In the genomic region with DNA sequence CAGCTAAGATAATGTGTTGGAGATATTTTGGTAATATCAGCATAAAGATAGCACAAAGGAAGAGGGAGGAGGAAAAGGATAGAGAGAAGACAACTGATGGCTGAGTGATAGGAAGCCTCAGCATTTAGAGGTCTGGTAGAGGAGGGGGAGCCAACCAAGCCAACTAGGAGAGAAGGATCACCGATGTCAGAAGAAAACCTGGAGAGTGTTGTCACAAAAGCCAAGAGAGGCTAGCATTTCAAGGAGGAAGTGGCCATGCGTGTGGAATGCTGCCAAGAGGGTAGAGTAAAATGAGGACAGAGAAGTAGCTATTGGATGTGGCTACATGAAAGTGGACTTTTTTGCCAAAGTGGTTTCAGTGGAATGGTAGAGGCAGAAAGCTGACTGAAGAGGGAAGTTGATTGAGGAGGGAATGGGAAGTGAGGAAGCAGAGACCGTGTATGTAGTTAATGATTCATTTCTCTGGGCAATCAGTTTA, we compare ENCODE assay signal across 11 cellular contexts. TPM values are rescaled to one million over a fixed set of nuclear protein-coding genes. Genes with fewer than 3 reads are reported as not detected.
DNase-seq lines count a peak whose midpoint lies in the region; ATAC-seq and TF ChIP-seq lines count a peak whose summit lies in the region.
"Had no signal": no experiment of that assay in that cellular context is flagged by ENCODE, and none has a peak within 500 bp of the region (broad histone marks: within the 10 kb centered on the region; RNA-seq: fewer than 3 reads in every experiment).

No MANE protein-coding gene starts in this region.

- peaks cover 9% of the 10 kb centered on the region for H3K4me1 Mint-ChIP-seq in central memory CD8-positive, alpha-beta T cell
- H3K4me1 Mint-ChIP-seq in naive B cell: peaks cover 15 to 24% (median 21%) of the 10 kb centered on the region in 3 donors

- H3K9me3 Mint-ChIP-seq in central memory CD8-positive, alpha-beta T cell: no peaks in the 10 kb centered on the region
- H3K9me3 Mint-ChIP-seq in naive B cell: peaks cover 0 to 1% (median 0%) of the 10 kb centered on the region in 7 donors

- no peaks in the 10 kb centered on the region for H3K27me3 Mint-ChIP-seq in central memory CD8-positive, alpha-beta T cell
- H3K27me3 Mint-ChIP-seq in naive B cell: no peaks in the 10 kb centered on the region

- H3K4me3 Mint-ChIP-seq in central memory CD8-positive, alpha-beta T cell: no peak overlapping the region
- peak overlapping the region in 1 of 8 donors; percentile 25 for H3K4me3 Mint-ChIP-seq in naive B cell

- DNase-seq in DMS53 (lab: John Stamatoyannopoulos, UW) (peak; percentile 54), MV-4-11 (lab: John Stamatoyannopoulos, UW) (peak; percentile 94), naive B cell (no peak), GM20000 (ENCODE audit: low spot score) (no peak), AG08395 (ENCODE audit: low spot score) (no peak), HCEC 1CT (no peak)
- no peak for DNase-seq in central memory CD8-positive, alpha-beta T cell (ENCODE audit: low spot score in 2 of 2)
- DNase-seq: GOT3, islet precursor cell, SHP77 had no signal

- no peak for ATAC-seq in central memory CD8-positive, alpha-beta T cell (replicated peaks; ENCODE audit: extremely low read depth, poor library complexity, severe bottlenecking)
- ATAC-seq in naive B cell (ENCODE audit: low read depth in 2 of 2) (no peak), HG03175 (IDR thresholded peaks at IDR 0.05; ENCODE audit: unreplicated experiment) (no peak)

- TF ChIP-seq CTCF in GM20000 (IDR thresholded peaks at IDR 0.05; ENCODE audit: extremely low read depth, missing control alignments): no peak

- no peaks in the 10 kb centered on the region for H3K36me3 Mint-ChIP-seq in central memory CD8-positive, alpha-beta T cell (ENCODE audit: insufficient read depth)
- peaks cover 0 to 6% of the 10 kb centered on the region in 2 donors for H3K36me3 Mint-ChIP-seq in naive B cell

- H3K27ac Mint-ChIP-seq in central memory CD8-positive, alpha-beta T cell (ENCODE audit: low read depth): peak overlapping the region; percentile 1
- H3K27ac Mint-ChIP-seq in naive B cell: peak overlapping the region; percentile 2 to 86 (median 67)

RNA-seq across cellular contexts. Expression of gene LCLAT1, which starts 34.3 kb away (rescaled TPM):
- 10 to 100 TPM; 13.1 to 29.4 (median 19.4) TPM for polyA plus RNA-seq in naive B cell (ENCODE audit: low read depth in 6 of 6)

Comparison
In these comparisons a context has a peak if more than half of its experiments do, and no peak if none do; other contexts are left out.
1. DNase-seq: peak in DMS53 (single experiment) and MV-4-11 (single experiment); none in central memory CD8-positive, alpha-beta T cell (0 of 2), naive B cell (single experiment), GM20000 (single experiment), AG08395 (single experiment) and HCEC 1CT (single experiment).